Comparison of ENCODE assay signal across 8 cellular contexts in the genomic region with DNA sequence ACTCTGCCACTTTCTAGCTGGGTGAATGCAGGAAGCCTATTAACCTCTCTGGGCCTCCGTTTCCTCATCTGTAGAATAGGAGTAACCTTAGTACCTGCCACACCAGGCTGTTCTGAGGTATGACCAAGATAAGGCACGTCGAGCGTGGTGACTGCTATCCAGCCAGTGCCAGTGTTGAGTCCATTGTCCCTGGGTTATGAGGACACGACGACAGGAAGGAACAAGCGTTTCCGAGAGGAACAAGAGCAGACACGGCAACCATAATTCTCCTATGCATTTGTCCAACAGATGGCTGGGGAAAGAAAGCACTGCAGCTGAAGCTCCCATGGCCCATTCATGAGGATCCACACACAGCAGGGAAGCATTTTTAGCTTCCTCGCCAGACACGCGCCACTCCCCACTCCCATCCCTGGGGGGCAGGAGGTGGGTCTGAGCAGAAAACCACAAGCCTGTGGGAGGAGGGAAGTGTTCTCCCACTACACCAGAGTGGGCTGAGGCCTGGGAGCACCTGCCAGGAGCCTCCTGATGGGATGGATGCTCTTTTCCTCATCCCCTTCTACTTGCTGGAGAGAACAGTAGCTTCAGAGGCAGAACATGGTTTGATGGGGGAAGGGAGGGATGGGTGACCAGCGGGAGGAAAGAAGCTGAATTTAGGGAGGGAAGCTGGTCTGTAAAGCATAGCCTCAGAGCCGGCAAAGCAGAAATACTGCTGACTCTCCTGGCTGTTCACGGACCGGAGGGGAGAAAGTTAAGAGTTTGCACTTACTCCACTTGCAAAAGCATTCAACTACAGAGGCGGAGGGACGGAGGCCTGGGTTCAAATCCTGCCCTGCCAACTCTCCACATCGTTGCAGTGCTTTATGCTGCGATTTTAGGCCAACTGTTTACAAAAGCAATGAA. TPM values are rescaled to one million over a fixed set of nuclear protein-coding genes. Genes with fewer than 3 reads are reported as not detected.
DNase-seq lines count a peak whose midpoint lies in the region; ATAC-seq and TF ChIP-seq lines count a peak whose summit lies in the region.

No MANE protein-coding gene starts in this region.

- peaks cover 75% of the 10 kb centered on the region for H3K79me2 ChIP-seq in GM23248 (ENCODE audit: insufficient read depth)

- H3K9me2 ChIP-seq in GM23248 (ENCODE audit: insufficient read depth): no peaks in the 10 kb centered on the region

- H3K4me1 ChIP-seq in GM23248 (ENCODE audit: insufficient read depth) (peaks cover 16% of the 10 kb centered on the region), muscle layer of duodenum (ENCODE audit: control insufficient read depth in 1 of 2, insufficient read depth in 2 of 2, low read length in 2 of 2) (peaks cover 12 to 57% of the 10 kb centered on the region in 2 donors), tibial artery (peaks cover 0 to 34% (median 25%) of the 10 kb centered on the region in 4 donors)

- 88 to 90% methylated on average over 20 of the region's 20 CpGs for WGBS in GM23248 (ENCODE audit: low coverage in 1 of 2, low lambda C conversion rate in 2 of 2, missing lambda C conversion rate in 2 of 2), 2 experiments

- H3K4me3 Mint-ChIP-seq in activated naive CD8-positive, alpha-beta T cell treated with anti-CD3 and anti-CD28 coated beads, Interleukin-2, amount 10 ng/mL, durations not matched to agents 7 days and 5 days: peak overlapping the region; percentile 96

- H3K9me3 Mint-ChIP-seq in activated naive CD8-positive, alpha-beta T cell treated with anti-CD3 and anti-CD28 coated beads, Interleukin-2, amount 10 ng/mL, durations not matched to agents 7 days and 5 days: peaks cover 2% of the 10 kb centered on the region

- intact Hi-C loops in tibial artery (cut with DNase I; ENCODE audit: low total_unique reads): no loop called here

- TF ChIP-seq CTCF in AG04450 (IDR thresholded peaks at IDR 0.05; ENCODE audit: low read depth, low read length): no peak
- TF ChIP-seq CTCF in tibial artery (IDR thresholded peaks at IDR 0.05): no peak

- peaks cover 53% of the 10 kb centered on the region for H3K36me3 Mint-ChIP-seq in activated naive CD8-positive, alpha-beta T cell treated with anti-CD3 and anti-CD28 coated beads, Interleukin-2, amount 10 ng/mL, durations not matched to agents 7 days and 5 days

- peaks cover 4% of the 10 kb centered on the region; the same call in 1 of the 2 replicates for H4K20me1 ChIP-seq in GM23248 (ENCODE audit: insufficient read depth)

- H3K9me3 ChIP-seq in AG04450 (ENCODE audit: control insufficient read depth, insufficient read depth, low read length): no peaks in the 10 kb centered on the region; the same call in 1 of the 2 replicates
- H3K9me3 ChIP-seq in GM23248 (ENCODE audit: low read depth): no peaks in the 10 kb centered on the region
- H3K9me3 ChIP-seq in muscle layer of duodenum (ENCODE audit: control insufficient read depth in 1 of 2, low read length in 2 of 2): no peaks in the 10 kb centered on the region
- H3K9me3 ChIP-seq in tibial artery: no peaks in the 10 kb centered on the region

- peak overlapping the region; percentile 95 for H3K4me2 ChIP-seq in GM23248 (ENCODE audit: unreplicated experiment)

- H3K9ac ChIP-seq in GM23248: 0 out of 2 replicates have a peak overlapping the region, but pooled peaks have one; percentile 78

- peak overlapping the region; percentile 79 for H3K27ac Mint-ChIP-seq in activated naive CD8-positive, alpha-beta T cell treated with anti-CD3 and anti-CD28 coated beads, Interleukin-2, amount 10 ng/mL, durations not matched to agents 7 days and 5 days

- CTCF ChIA-PET in AG04450 (lab: Charles Lee): interaction anchor here (0.5 to 0.6 kb wide), 2 partner anchors 104 to 508 kb away, joined by 3 read pairs; no protein-coding TSS in a partner anchor

- H3K4me3 ChIP-seq in AG04450 (ENCODE audit: low read depth, low read length) (peak overlapping the region; percentile 87), GM23248 (0 out of 2 replicates have a peak overlapping the region, but pooled peaks have one; percentile 92), muscle layer of duodenum (ENCODE audit: low read depth in 1 of 2, low read length in 2 of 2) (peak overlapping the region; percentile 9 to 42), tibial artery (no peak overlapping the region)

- H3K27me3 Mint-ChIP-seq in activated naive CD8-positive, alpha-beta T cell treated with anti-CD3 and anti-CD28 coated beads, Interleukin-2, amount 10 ng/mL, durations not matched to agents 7 days and 5 days: peaks cover 1% of the 10 kb centered on the region

- H3K36me3 ChIP-seq in GM23248 (ENCODE audit: low read depth): no peaks in the 10 kb centered on the region
- no peaks in the 10 kb centered on the region for H3K36me3 ChIP-seq in muscle layer of duodenum (ENCODE audit: control insufficient read depth in 1 of 2, insufficient read depth in 2 of 2, low read length in 2 of 2)
- no peaks in the 10 kb centered on the region for H3K36me3 ChIP-seq in tibial artery

- no peak for ATAC-seq in activated naive CD8-positive, alpha-beta T cell treated with anti-CD3 and anti-CD28 coated beads, Interleukin-2, amount 10 ng/mL, durations not matched to agents 7 days and 5 days (ENCODE audit: low read depth)
- ATAC-seq in GM18867 (IDR thresholded peaks at IDR 0.05; ENCODE audit: unreplicated experiment) (no peak), GM18519 (IDR thresholded peaks at IDR 0.05; ENCODE audit: low FRiP score, unreplicated experiment) (no peak), GM18861 (IDR thresholded peaks at IDR 0.05; ENCODE audit: unreplicated experiment) (no peak)

- POLR2A ChIA-PET in AG04450 (lab: Yijun Ruan, JAX): interaction anchor here (0.6 to 1.3 kb wide), 5 partner anchors 15 to 379 kb away, joined by 3 to 7 read pairs (median 4); no protein-coding TSS in a partner anchor
- POLR2A ChIA-PET in activated naive CD8-positive, alpha-beta T cell treated with anti-CD3 and anti-CD28 coated beads, Interleukin-2, amount 10 ng/mL, durations not matched to agents 7 days and 5 days (lab: Charles Lee): interaction anchor here (2.6 to 5.8 kb wide), 5 partner anchors 8 to 101 kb away, joined by 11 to 105 read pairs (median 21); no protein-coding TSS in a partner anchor

- H3K4me1 Mint-ChIP-seq in activated naive CD8-positive, alpha-beta T cell treated with anti-CD3 and anti-CD28 coated beads, Interleukin-2, amount 10 ng/mL, durations not matched to agents 7 days and 5 days: peaks cover 64% of the 10 kb centered on the region

- H3K27ac ChIP-seq in AG04450 (ENCODE audit: low read depth, low read length) (no peak overlapping the region), GM23248 (no peak overlapping the region), muscle layer of duodenum (ENCODE audit: low read length) (peak overlapping the region; percentile 16), tibial artery (no peak overlapping the region)

- H2AFZ ChIP-seq in GM23248: no peak overlapping the region

- H3K27me3 ChIP-seq in AG04450 (ENCODE audit: control insufficient read depth, insufficient read depth, low read length) (no peaks in the 10 kb centered on the region), GM23248 (replicated peaks; ENCODE audit: insufficient read depth) (no peaks in the 10 kb centered on the region), muscle layer of duodenum (ENCODE audit: low read depth, low read length) (no peaks in the 10 kb centered on the region), tibial artery (no peaks in the 10 kb centered on the region)

- DNase-seq in AG04450 (ENCODE audit: low read depth, low spot score) (no peak), GM23248 (no peak), tibial artery (no peak)
- no peak for DNase-seq in activated naive CD8-positive, alpha-beta T cell treated with anti-CD3 and anti-CD28 coated beads, Interleukin-2, amount 10 ng/mL, durations not matched to agents 7 days and 5 days

- in situ Hi-C loops in GM23248 (cut with MboI): no loop called here

- peaks cover 23% of the 10 kb centered on the region for H3F3A ChIP-seq in GM23248 (ENCODE audit: insufficient read depth)

RNA-seq across cellular contexts. Expression of a gene that starts 2.7 kb away (rescaled TPM):
- polyA plus RNA-seq in AG04450 (2011; rRNA removed): 153 and 197 TPM in 2 replicates
- polyA minus RNA-seq in AG04450 (2011; rRNA and poly(A)+ RNA removed): 83.5 and 92.2 TPM in 2 replicates
- 144 and 145 TPM in 2 replicates for total RNA-seq in GM23248 (2014; rRNA removed; shearing (Covaris generic))
- polyA plus RNA-seq in GM23248 (2016; fragmentation: Nextera tagmentation; extraction: Ambion mirVana): 370 and 399 TPM in 2 replicates
- 100 to 1,000 TPM; 657 to 664 TPM for total RNA-seq in activated naive CD8-positive, alpha-beta T cell treated with anti-CD3 and anti-CD28 coated beads, Interleukin-2, amount 10 ng/mL, durations not matched to agents 7 days and 5 days

RNA-seq across cellular contexts. Expression of a gene that starts 33.1 kb away (rescaled TPM):
- polyA plus RNA-seq in AG04450 (2011; rRNA removed) (32.6 and 38.3 TPM in 2 replicates), GM23248 (2016; fragmentation: Nextera tagmentation; extraction: Ambion mirVana) (18.1 and 20.5 TPM in 2 replicates)
- polyA minus RNA-seq in AG04450 (2011; rRNA and poly(A)+ RNA removed): 53.1 and 66.7 TPM in 2 replicates
- 68.0 and 83.9 TPM in 2 replicates for total RNA-seq in GM23248 (2014; rRNA removed; shearing (Covaris generic))
- 10 to 100 TPM; 66.8 to 72.6 TPM for total RNA-seq in activated naive CD8-positive, alpha-beta T cell treated with anti-CD3 and anti-CD28 coated beads, Interleukin-2, amount 10 ng/mL, durations not matched to agents 7 days and 5 days

Comparison
In these comparisons a context has a peak if more than half of its experiments do, and no peak if none do; other contexts are left out.
1. H3K4me3 ChIP-seq: peak in AG04450 (single experiment), GM23248 (single experiment) and muscle layer of duodenum (2 of 2); none in tibial artery (0 of 2).